Comparison of ENCODE assay signal across 26 cellular contexts in genomic region chr13:73467103-73467502, GRCh38.
DNase-seq lines count a peak whose midpoint lies in the region; ATAC-seq and TF ChIP-seq lines count a peak whose summit lies in the region.
"Had no signal": no experiment of that assay in that cellular context is flagged by ENCODE, and none has a peak within 500 bp of the region (broad histone marks: within the 10 kb centered on the region; RNA-seq: fewer than 3 reads in every experiment).

No MANE protein-coding gene starts in this region.

- TF ChIP-seq CTCF in GM13976 (IDR thresholded peaks at IDR 0.05; ENCODE audit: borderline replicate concordance, control extremely low read depth, extremely low read depth, insufficient read depth, missing control alignments) (no peak), prostate gland (IDR thresholded peaks at IDR 0.05) (no peak)

- H3K9me3 ChIP-seq in prostate gland, result no peaks in the 10 kb centered on the region
- H3K9me3 ChIP-seq: gastroesophageal sphincter, SJCRH30, spleen, uterus had no signal

- no peak for ATAC-seq in GM18502 (IDR thresholded peaks at IDR 0.05; ENCODE audit: poor library complexity, unreplicated experiment)
- ATAC-seq: activated T-helper 17 cell treated with anti-CD3 and anti-CD28 coated beads, Interleukin-2, amount 50 U/mL, for 72 hours; gastroesophageal sphincter had no signal

- peak overlapping the region; percentile 100 for H3K27ac ChIP-seq in epithelial cell of prostate
- no peak overlapping the region for H3K27ac ChIP-seq in prostate gland
- H3K27ac ChIP-seq: brain microvascular endothelial cell, coronary artery, gastroesophageal sphincter, SJCRH30, spleen, uterus had no signal

- H3K4me1 ChIP-seq in prostate gland (replicated peaks), result no peaks in the 10 kb centered on the region
- H3K4me1 ChIP-seq: gastroesophageal sphincter, spleen, uterus had no signal

- no peak overlapping the region for H3K4me3 Mint-ChIP-seq in activated T-cell treated with anti-CD3 and anti-CD28 coated beads, Interleukin-2, amount 50 U/mL, for 24 hours
- H3K4me3 Mint-ChIP-seq: activated naive CD8-positive, alpha-beta T cell; activated T-helper 17 cell treated with anti-CD3 and anti-CD28 coated beads, Interleukin-2, amount 50 U/mL, for 72 hours; nephron; T-helper 1 cell treated with Interleukin-12 subunit alpha and Interleukin-12 subunit beta and Interleukin-4 antibody, amounts not matched to agents 30 μg/mL and 1 μg/mL, for 36 hours had no signal

- in situ Hi-C loops in GM13976 (cut with MboI; ENCODE audit: low sequenced_read_pairs, unreplicated experiment), result no loop called here

- H3K27me3 Mint-ChIP-seq in activated T-cell treated with anti-CD3 and anti-CD28 coated beads, Interleukin-2, amount 50 U/mL, for 24 hours, result peaks cover 2% of the 10 kb centered on the region
- H3K27me3 Mint-ChIP-seq: activated naive CD8-positive, alpha-beta T cell; progenitor cell of endocrine pancreas had no signal

- H3K27ac Mint-ChIP-seq in activated T-cell treated with anti-CD3 and anti-CD28 coated beads, Interleukin-2, amount 50 U/mL, for 24 hours, result no peak overlapping the region
- H3K27ac Mint-ChIP-seq: activated naive CD8-positive, alpha-beta T cell; activated T-helper 17 cell treated with anti-CD3 and anti-CD28 coated beads, Interleukin-2, amount 50 U/mL, for 72 hours; nephron; progenitor cell of endocrine pancreas; T-helper 1 cell treated with Interleukin-12 subunit alpha and Interleukin-12 subunit beta and Interleukin-4 antibody, amounts not matched to agents 30 μg/mL and 1 μg/mL, for 36 hours had no signal

- intact Hi-C loops in prostate gland (cut with DNase I), result no loop called here

- no peak overlapping the region for H3K4me3 ChIP-seq in prostate gland
- H3K4me3 ChIP-seq: coronary artery, gastroesophageal sphincter, SJCRH30, spleen, uterus had no signal

- WGBS in prostate gland, result 62% methylated on average over 2 of the region's 2 CpGs

- no peaks in the 10 kb centered on the region for H3K27me3 ChIP-seq in prostate gland (replicated peaks; ENCODE audit: insufficient read depth)
- H3K27me3 ChIP-seq: brain microvascular endothelial cell, gastroesophageal sphincter, SJCRH30, spleen, uterus had no signal

- no peaks in the 10 kb centered on the region for H3K36me3 Mint-ChIP-seq in activated T-cell treated with anti-CD3 and anti-CD28 coated beads, Interleukin-2, amount 50 U/mL, for 24 hours (ENCODE audit: low read depth)

- no peaks in the 10 kb centered on the region for H3K9me3 Mint-ChIP-seq in activated T-cell treated with anti-CD3 and anti-CD28 coated beads, Interleukin-2, amount 50 U/mL, for 24 hours
- H3K9me3 Mint-ChIP-seq: activated T-helper 17 cell treated with anti-CD3 and anti-CD28 coated beads, Interleukin-2, amount 50 U/mL, for 72 hours; nephron had no signal

- H3K4me1 Mint-ChIP-seq in activated T-cell treated with anti-CD3 and anti-CD28 coated beads, Interleukin-2, amount 50 U/mL, for 24 hours (ENCODE audit: low read depth), result no peaks in the 10 kb centered on the region
- H3K4me1 Mint-ChIP-seq: activated T-helper 17 cell treated with anti-CD3 and anti-CD28 coated beads, Interleukin-2, amount 50 U/mL, for 72 hours had no signal

- no peaks in the 10 kb centered on the region for H3K36me3 ChIP-seq in prostate gland
- H3K36me3 ChIP-seq: brain microvascular endothelial cell, gastroesophageal sphincter, SJCRH30, spleen, uterus had no signal

- DNase-seq in EH (ENCODE audit: low read depth), result peak; percentile 30
- peak; percentile 9 for DNase-seq in NCI-H146 treated with DMSO at 0.1 percent for 48 hours (lab: John Stamatoyannopoulos, UW; ENCODE audit: unreplicated experiment)
- no peak for DNase-seq in epithelial cell of prostate (ENCODE audit: low read depth, low spot score)
- peak; percentile 77 for DNase-seq in renal cortical epithelial cell (ENCODE audit: low read depth)
- no peak for DNase-seq in GM13976 (ENCODE audit: low spot score)
- DNase-seq in prostate gland (ENCODE audit: low spot score), result no peak
- no peak for DNase-seq in activated T-cell treated with anti-CD3 and anti-CD28 coated beads, Interleukin-2, amount 50 U/mL, for 24 hours
- DNase-seq: ACHN; activated CD4-positive, alpha-beta T cell treated with anti-CD3 and anti-CD28 coated beads for 48 hours; brain microvascular endothelial cell; C1 segment of cervical spinal cord; mesenchymal stem cell; NCI-H1694 treated with DMSO at 0.1 percent for 48 hours; NCI-H345; spleen; stimulated activated CD4-positive, alpha-beta T cell treated with anti-CD3 and anti-CD28 coated beads, Interleukin-4, amount 100 ng/mL, for 24 hours; uterus had no signal

- TF ChIP-seq POLR2A in prostate gland (IDR thresholded peaks at IDR 0.05), result no peak

Comparison
In these comparisons a context has a peak if more than half of its experiments do, and no peak if none do; other contexts are left out.
1. DNase-seq: peak in EH (single experiment), NCI-H146 treated with DMSO at 0.1 percent for 48 hours (single experiment) and renal cortical epithelial cell (single experiment); none in epithelial cell of prostate (single experiment), GM13976 (single experiment), prostate gland (single experiment) and activated T-cell treated with anti-CD3 and anti-CD28 coated beads, Interleukin-2, amount 50 U/mL, for 24 hours (single experiment).